In genomic region chr4:101960431-101960830, GRCh38 we compare ENCODE assay signal across 20 cellular contexts.
"Had no signal": no experiment of that assay in that cellular context is flagged by ENCODE, and none has a peak within 500 bp of the region (broad histone marks: within the 10 kb centered on the region; RNA-seq: fewer than 3 reads in every experiment).

No MANE protein-coding gene starts in this region.

- H3K9me3 ChIP-seq: esophagus muscularis mucosa, left lung, mucosa of descending colon, neutrophil, upper lobe of left lung had no signal

- H3K27ac Mint-ChIP-seq: activated naive CD8-positive, alpha-beta T cell treated with anti-CD3 and anti-CD28 coated beads, Interleukin-2, amount 10 ng/mL, durations not matched to agents 7 days and 5 days; naive thymus-derived CD4-positive, alpha-beta T cell had no signal

- H3K4me1 Mint-ChIP-seq: activated naive CD8-positive, alpha-beta T cell treated with anti-CD3 and anti-CD28 coated beads, Interleukin-2, amount 10 ng/mL, durations not matched to agents 7 days and 5 days; central memory CD8-positive, alpha-beta T cell; naive thymus-derived CD4-positive, alpha-beta T cell had no signal

- H3K27me3 ChIP-seq: brain microvascular endothelial cell, esophagus muscularis mucosa, left lung, neutrophil, upper lobe of left lung had no signal

- H3K36me3 ChIP-seq: brain microvascular endothelial cell, esophagus muscularis mucosa, left lung, neutrophil, upper lobe of left lung had no signal

- FAIRE-seq: TTC549 had no signal

- H3K4me3 ChIP-seq: coronary artery, esophagus muscularis mucosa, left lung, mucosa of descending colon, upper lobe of left lung had no signal

- H3K4me1 ChIP-seq: left lung, upper lobe of left lung had no signal

- H3K27ac ChIP-seq: brain microvascular endothelial cell, coronary artery, esophagus muscularis mucosa, left lung, neutrophil, upper lobe of left lung had no signal

- DNase-seq: activated CD4-positive, CD25-positive, alpha-beta regulatory T cell treated with anti-CD3 and anti-CD28 coated beads, Interleukin-2, amount 50 U/mL, for 72 hours; activated naive CD4-positive, alpha-beta T cell; activated naive CD8-positive, alpha-beta T cell treated with anti-CD3 and anti-CD28 coated beads, Interleukin-2, amount 10 ng/mL, durations not matched to agents 7 days and 5 days; activated T-cell treated with anti-CD3 and anti-CD28 coated beads for 4 hours; islet precursor cell; mammary epithelial cell; mucosa of descending colon; naive thymus-derived CD4-positive, alpha-beta T cell; retina; stimulated activated CD4-positive, alpha-beta T cell treated with anti-CD3 and anti-CD28 coated beads, Interleukin-2, amount 100 ng/mL, for 48 hours; stimulated activated naive CD8-positive, alpha-beta T cell treated with anti-CD3 and anti-CD28 coated beads, Interleukin-15, Interleukin-2, amounts not matched to agents 100 U/mL and 50 U/mL, for 24 hours; T-helper 2 cell had no signal

- H3K4me3 Mint-ChIP-seq: activated naive CD8-positive, alpha-beta T cell treated with anti-CD3 and anti-CD28 coated beads, Interleukin-2, amount 10 ng/mL, durations not matched to agents 7 days and 5 days; central memory CD8-positive, alpha-beta T cell; naive thymus-derived CD4-positive, alpha-beta T cell had no signal

- H3K9me3 Mint-ChIP-seq: activated naive CD8-positive, alpha-beta T cell treated with anti-CD3 and anti-CD28 coated beads, Interleukin-2, amount 10 ng/mL, durations not matched to agents 7 days and 5 days; central memory CD8-positive, alpha-beta T cell; naive thymus-derived CD4-positive, alpha-beta T cell had no signal

- H3K36me3 Mint-ChIP-seq: activated naive CD8-positive, alpha-beta T cell treated with anti-CD3 and anti-CD28 coated beads, Interleukin-2, amount 10 ng/mL, durations not matched to agents 7 days and 5 days; naive thymus-derived CD4-positive, alpha-beta T cell had no signal

- H3K27me3 Mint-ChIP-seq: central memory CD8-positive, alpha-beta T cell had no signal
